9 cellular contexts compared by ENCODE assay signal in genomic region chr17:50477976-50478375, GRCh38. TPM values are rescaled to one million over a fixed set of nuclear protein-coding genes. Genes with fewer than 3 reads are reported as not detected.
A peak's percentile ranks its signal among the peaks of the same experiment; 100 is the strongest.
DNase-seq lines count a peak whose midpoint lies in the region; ATAC-seq and TF ChIP-seq lines count a peak whose summit lies in the region.
"Had no signal": no experiment of that assay in that cellular context is flagged by ENCODE, and none has a peak within 500 bp of the region (broad histone marks: within the 10 kb centered on the region; RNA-seq: fewer than 3 reads in every experiment).

No MANE protein-coding gene starts in this region.

- peak overlapping the region; percentile 67 for H3K27ac ChIP-seq in RWPE2 (ENCODE audit: poor library complexity, severe bottlenecking)

- TF ChIP-seq CTCF in RWPE2 (IDR thresholded peaks at IDR 0.05; ENCODE audit: poor library complexity, severe bottlenecking) (no peak), fibroblast of pulmonary artery (IDR thresholded peaks at IDR 0.05; ENCODE audit: low read length, missing control alignments) (no peak), retinal pigment epithelial cell (conservative IDR thresholded peaks at IDR 0.05; ENCODE audit: low read depth, low read length) (no peak), GM20000 (IDR thresholded peaks at IDR 0.05; ENCODE audit: extremely low read depth, missing control alignments) (no peak)

- H3K9me3 ChIP-seq in RWPE2 (ENCODE audit: severe bottlenecking): no peaks in the 10 kb centered on the region

- peaks cover 15% of the 10 kb centered on the region for H3K4me1 ChIP-seq in RWPE2 (ENCODE audit: insufficient read depth, poor library complexity, severe bottlenecking)

- ATAC-seq in RWPE2 (ENCODE audit: low read depth) (no peak), sciatic nerve (no peak)

- DNase-seq in RWPE2 (ENCODE audit: low spot score) (no peak), fibroblast of pulmonary artery (ENCODE audit: low read depth) (no peak), retinal pigment epithelial cell (ENCODE audit: low read depth) (no peak), GM20000 (ENCODE audit: low spot score) (no peak), LoVo (ENCODE audit: low spot score) (no peak), sciatic nerve (ENCODE audit: low spot score) (no peak), SHP77 treated with DMSO at 0.1 percent for 48 hours (lab: John Stamatoyannopoulos, UW) (no peak)

- H3K27me3 ChIP-seq in RWPE2 (ENCODE audit: insufficient read depth, poor library complexity, severe bottlenecking): no peaks in the 10 kb centered on the region

- intact Hi-C loops in sciatic nerve (cut with DNase I): loop anchor here (1.0 kb wide), 1 partner anchor 60 kb away; no protein-coding TSS in a partner anchor

- peaks cover 38% of the 10 kb centered on the region for H3K36me3 ChIP-seq in RWPE2 (ENCODE audit: low read depth)

- H3K4me3 ChIP-seq in GM08714 (ENCODE audit: low read length): peak overlapping the region; percentile 75; the same call in 1 of the 2 replicates
- no peak overlapping the region for H3K4me3 ChIP-seq in RWPE2 (ENCODE audit: severe bottlenecking)
- peak overlapping the region; percentile 91 for H3K4me3 ChIP-seq in fibroblast of pulmonary artery (replicated peaks; ENCODE audit: low read depth, low read length)
- H3K4me3 ChIP-seq in retinal pigment epithelial cell (ENCODE audit: low read length): peak overlapping the region; percentile 86

RNA-seq across cellular contexts. Expression of gene RSAD1, which starts 0.7 kb away (rescaled TPM):
- 33.3 TPM for total RNA-seq in sciatic nerve

RNA-seq across cellular contexts. Expression of gene CHAD, which starts 9.3 kb away (rescaled TPM):
- not detected for total RNA-seq in sciatic nerve
- total RNA-seq: fibroblast of villous mesenchyme had no signal

RNA-seq across cellular contexts. Expression of gene MYCBPAP, which starts 30.3 kb away (rescaled TPM):
- total RNA-seq in sciatic nerve: 3.3 TPM

RNA-seq across cellular contexts. Expression of gene ACSF2, which starts 52.0 kb away (rescaled TPM):
- total RNA-seq in sciatic nerve: 37.8 TPM

RNA-seq across cellular contexts. Expression of gene EPN3, which starts 54.6 kb away (rescaled TPM):
- total RNA-seq in sciatic nerve: 0.27 TPM
